31 cellular contexts compared by ENCODE assay signal in genomic region chr20:38258545-38259223, GRCh38. TPM values are rescaled to one million over a fixed set of nuclear protein-coding genes. Genes with fewer than 3 reads are reported as not detected.
DNase-seq lines count a peak whose midpoint lies in the region; ATAC-seq and TF ChIP-seq lines count a peak whose summit lies in the region.
"Had no signal": no experiment of that assay in that cellular context is flagged by ENCODE, and none has a peak within 500 bp of the region (broad histone marks: within the 10 kb centered on the region; RNA-seq: fewer than 3 reads in every experiment).

No MANE protein-coding gene starts in this region.

- intact Hi-C loops in cardiac septum (cut with DNase I): no loop called here
- intact Hi-C loops in left ventricle myocardium superior (cut with micrococcal nuclease): no loop called here
- intact Hi-C loops in lower lobe of right lung (cut with DNase I): no loop called here

- DNase-seq in cardiac septum (ENCODE audit: low spot score) (peak; percentile 27), left ventricle myocardium superior (no peak), neural crest cell (ENCODE audit: low read depth, low spot score) (no peak), type B pancreatic cell (ENCODE audit: extremely low spot score, unreplicated experiment) (no peak), lower lobe of right lung (no peak), NCI-H524 treated with DMSO at 0.1 percent for 48 hours (lab: John Stamatoyannopoulos, UW) (no peak)
- DNase-seq: 8988T; activated CD8-positive, alpha-beta memory T cell treated with anti-CD3 and anti-CD28 coated beads for 24 hours; activated T-cell treated with anti-CD3 and anti-CD28 coated beads, Interleukin-2, amount 50 U/mL, for 1 hour; adrenal gland; AML-193; CD4-positive, alpha-beta memory T cell; central memory CD4-positive, alpha-beta T cell; DMS153; heart right ventricle; left cardiac atrium; mesendoderm; naive B cell; NCI-H1092; NCI-H187; NCI-H526; ovary; stimulated activated naive CD8-positive, alpha-beta T cell treated with anti-CD3 and anti-CD28 coated beads, Interleukin-15, Interleukin-2, amounts not matched to agents 100 U/mL and 50 U/mL, for 24 hours; T-helper 1 cell; upper lobe of right lung had no signal

- H3K4me3 Mint-ChIP-seq in neural crest cell (peak overlapping the region; percentile 79), type B pancreatic cell (peak overlapping the region; percentile 37)
- H3K4me3 Mint-ChIP-seq: CD4-positive, alpha-beta memory T cell; GM23338; naive B cell had no signal

- no peak overlapping the region for H3K27ac Mint-ChIP-seq in neural crest cell (ENCODE audit: unreplicated experiment)
- no peak overlapping the region for H3K27ac Mint-ChIP-seq in type B pancreatic cell
- H3K27ac Mint-ChIP-seq: CD4-positive, alpha-beta memory T cell; GM23338 had no signal

- H3K27ac ChIP-seq in cingulate gyrus (ENCODE audit: low read depth, low read length) (peak overlapping the region; percentile 97), lower lobe of right lung (no peak overlapping the region)
- H3K27ac ChIP-seq: SJSA1, upper lobe of right lung had no signal

- no peak for ATAC-seq in left ventricle myocardium superior
- ATAC-seq in lower lobe of right lung: no peak
- no peak for ATAC-seq in GM21360 (IDR thresholded peaks at IDR 0.05; ENCODE audit: unreplicated experiment)
- ATAC-seq: GM23338; stimulated activated naive CD8-positive, alpha-beta T cell treated with anti-CD3 and anti-CD28 coated beads, Interleukin-15, Interleukin-2, amounts not matched to agents 100 U/mL and 50 U/mL, for 24 hours; upper lobe of right lung had no signal

- no peak overlapping the region for H3K4me3 ChIP-seq in lower lobe of right lung
- H3K4me3 ChIP-seq: adrenal gland, GM23338, ovary, Peyer's patch, SJSA1, upper lobe of right lung had no signal

- TF ChIP-seq CTCF in neural crest cell (conservative IDR thresholded peaks at IDR 0.05) (no peak), type B pancreatic cell (conservative IDR thresholded peaks at IDR 0.05) (no peak), lower lobe of right lung (IDR thresholded peaks at IDR 0.05) (no peak)

- peaks cover 35% of the 10 kb centered on the region for H3K27me3 ChIP-seq in lower lobe of right lung (ENCODE audit: low read depth)
- H3K27me3 ChIP-seq: ovary, Peyer's patch, SJSA1 had no signal

- H3K4me1 Mint-ChIP-seq in neural crest cell (peaks cover 49% of the 10 kb centered on the region), type B pancreatic cell (ENCODE audit: unreplicated experiment) (peaks cover 9% of the 10 kb centered on the region)

- H3K4me1 ChIP-seq in lower lobe of right lung: peaks cover 6% of the 10 kb centered on the region
- H3K4me1 ChIP-seq: adrenal gland, Peyer's patch had no signal

- H3K36me3 ChIP-seq in lower lobe of right lung: no peaks in the 10 kb centered on the region
- H3K36me3 ChIP-seq: adrenal gland, heart right ventricle, ovary, Peyer's patch, right atrium auricular region, SJSA1, upper lobe of right lung had no signal

- H3K36me3 Mint-ChIP-seq in neural crest cell (ENCODE audit: low read depth) (no peaks in the 10 kb centered on the region), type B pancreatic cell (no peaks in the 10 kb centered on the region)
- H3K36me3 Mint-ChIP-seq: CD4-positive, alpha-beta memory T cell had no signal

- H3K27me3 Mint-ChIP-seq in neural crest cell (ENCODE audit: low read depth): peaks cover 18% of the 10 kb centered on the region
- H3K27me3 Mint-ChIP-seq in type B pancreatic cell: peaks cover 44% of the 10 kb centered on the region

- no peaks in the 10 kb centered on the region for H3K9me3 Mint-ChIP-seq in neural crest cell
- no peaks in the 10 kb centered on the region for H3K9me3 Mint-ChIP-seq in type B pancreatic cell
- H3K9me3 Mint-ChIP-seq: GM23338 had no signal

- H3K9me3 ChIP-seq in lower lobe of right lung: no peaks in the 10 kb centered on the region
- H3K9me3 ChIP-seq: adrenal gland, heart right ventricle, ovary, Peyer's patch, right atrium auricular region, SJSA1, upper lobe of right lung had no signal

RNA-seq across cellular contexts. Expression of gene KIAA1755, which starts 1.9 kb away (rescaled TPM):
- total RNA-seq in cardiac septum (7.0 TPM), left ventricle myocardium superior (5.3 TPM), neural crest cell (8.6 and 9.5 TPM in 2 replicates), type B pancreatic cell (ENCODE audit: low replicate concordance) (4.7 TPM in 1 of 2 replicates, not detected in the other), lower lobe of right lung (1.3 TPM)
- total RNA-seq: CD4-positive, alpha-beta memory T cell had no signal

RNA-seq across cellular contexts. Expression of gene BPI, which starts 45.3 kb away (rescaled TPM):
- 0.40 TPM for total RNA-seq in cardiac septum
- not detected for total RNA-seq in left ventricle myocardium superior
- not detected in 2 replicates for total RNA-seq in neural crest cell
- 0.17 TPM in 1 of 2 replicates, not detected in the other for total RNA-seq in type B pancreatic cell (ENCODE audit: low replicate concordance)
- total RNA-seq in lower lobe of right lung: 0.44 TPM
- total RNA-seq: CD4-positive, alpha-beta memory T cell; GM23338; left cardiac atrium; Peyer's patch; right atrium auricular region; upper lobe of right lung had no signal
